Comparison of ENCODE assay signal across 9 cellular contexts in genomic region chr1:2557146-2558029, GRCh38. TPM values are rescaled to one million over a fixed set of nuclear protein-coding genes. Genes with fewer than 3 reads are reported as not detected.
DNase-seq lines count a peak whose midpoint lies in the region; ATAC-seq and TF ChIP-seq lines count a peak whose summit lies in the region.
"Had no signal": no experiment of that assay in that cellular context is flagged by ENCODE, and none has a peak within 500 bp of the region (broad histone marks: within the 10 kb centered on the region; RNA-seq: fewer than 3 reads in every experiment).

No MANE protein-coding gene starts in this region.

- no peak overlapping the region for H2AFZ ChIP-seq in PC-3 (ENCODE audit: low read length)

- BruUV-seq in Calu3 (replicated peaks; lab: Mats Ljungman, UMichigan): no TSS peak
- no TSS peak for BruUV-seq in PC-3 (replicated peaks; lab: Mats Ljungman, UMichigan)

- CTCF ChIA-PET in Calu3 (lab: Charles Lee) (no interaction called here), PC-3 (lab: Charles Lee) (interaction anchor here (0.6 kb wide), 1 partner anchor 920 kb away, joined by 6 read pairs; no protein-coding TSS in a partner anchor)

- H3K9me3 Mint-ChIP-seq in Calu3 (ENCODE audit: low read depth, unreplicated experiment): no peaks in the 10 kb centered on the region

- H3K27me3 ChIP-seq in PC-3 (ENCODE audit: low read length) (no peaks in the 10 kb centered on the region), psoas muscle (ENCODE audit: insufficient read depth in 3 of 3, low read length in 2 of 3) (peaks cover 0 to 7% (median 3%) of the 10 kb centered on the region in 3 donors)
- H3K27me3 ChIP-seq: cardiac muscle cell had no signal

- intact Hi-C loops in Calu3 (cut with micrococcal nuclease; ENCODE audit: unreplicated experiment): no loop called here
- intact Hi-C loops in PC-3 (cut with micrococcal nuclease): no loop called here
- intact Hi-C loops in psoas muscle (cut with DNase I): no loop called here

- H4K20me1 ChIP-seq in PC-3 (ENCODE audit: low read length): no peaks in the 10 kb centered on the region

- H3K4me1 Mint-ChIP-seq in Calu3 (ENCODE audit: low read depth, unreplicated experiment): peaks cover 8% of the 10 kb centered on the region

- DNase-seq in Calu3 (no peak), PC-3 (no peak), erythroblast (lab: John Stamatoyannopoulos, UW) (peak; percentile 53 to 62), psoas muscle (no peak), NCI-H2171 treated with DMSO at 0.1 percent for 48 hours (lab: John Stamatoyannopoulos, UW) (no peak), NCI-H187 treated with DMSO at 0.1 percent for 48 hours (lab: John Stamatoyannopoulos, UW) (no peak)

- peak; percentile 14 for ATAC-seq in PC-3
- no peak for ATAC-seq in psoas muscle
- no peak for ATAC-seq in GM18909 (IDR thresholded peaks at IDR 0.05; ENCODE audit: poor library complexity, unreplicated experiment)
- no peak for ATAC-seq in HG03097 (IDR thresholded peaks at IDR 0.05; ENCODE audit: low FRiP score, unreplicated experiment)

- peak overlapping the region; percentile 97 for H3K4me2 ChIP-seq in PC-3 (ENCODE audit: low read length)

- H3K9me3 ChIP-seq in PC-3 (ENCODE audit: low read length) (no peaks in the 10 kb centered on the region), psoas muscle (no peaks in the 10 kb centered on the region)

- peak overlapping the region; percentile 83 for H3K4me3 ChIP-seq in PC-3 (ENCODE audit: low read length)
- peak overlapping the region; percentile 76 for H3K4me3 ChIP-seq in psoas muscle
- H3K4me3 ChIP-seq: cardiac muscle cell had no signal

- peaks cover 31% of the 10 kb centered on the region for H3K36me3 Mint-ChIP-seq in Calu3 (ENCODE audit: insufficient read depth, unreplicated experiment)

- no peak overlapping the region for H3K9ac ChIP-seq in PC-3 (ENCODE audit: low read length)

- POLR2A ChIA-PET in PC-3 (lab: Charles Lee; ENCODE audit: unreplicated experiment): no interaction called here

- no peaks in the 10 kb centered on the region for H3K79me2 ChIP-seq in PC-3 (ENCODE audit: low read length)

- TF ChIP-seq POLR2A in erythroblast (IDR thresholded peaks at IDR 0.05; ENCODE audit: low read length): no peak

- H3K4me1 ChIP-seq in PC-3 (ENCODE audit: insufficient read depth, low read length) (peaks cover 15% of the 10 kb centered on the region), psoas muscle (no peaks in the 10 kb centered on the region)

- H3K27ac ChIP-seq in PC-3 (ENCODE audit: low read length) (no peak overlapping the region), psoas muscle (peak overlapping the region; percentile 74)
- H3K27ac ChIP-seq: cardiac muscle cell had no signal

- peak overlapping the region; percentile 95 for H3K27ac Mint-ChIP-seq in Calu3 (ENCODE audit: unreplicated experiment)

- 57 to 73% (median 64%) methylated on average over 20 to 21 of the region's 21 CpGs for WGBS in psoas muscle, 3 donors

- TF ChIP-seq CTCF in Calu3 (IDR thresholded peaks at IDR 0.05; ENCODE audit: unreplicated experiment) (peak; percentile 13), PC-3 (conservative IDR thresholded peaks at IDR 0.05; ENCODE audit: low read depth, low read length) (no peak), psoas muscle (IDR thresholded peaks at IDR 0.05) (no peak)

- peak overlapping the region; percentile 90 for H3K4me3 Mint-ChIP-seq in Calu3 (ENCODE audit: low read depth, unreplicated experiment)

- no peaks in the 10 kb centered on the region for H3K36me3 ChIP-seq in PC-3 (ENCODE audit: low read depth, low read length)
- no peaks in the 10 kb centered on the region for H3K36me3 ChIP-seq in psoas muscle (ENCODE audit: insufficient read depth in 1 of 2, low read depth in 1 of 2)
- H3K36me3 ChIP-seq: cardiac muscle cell had no signal

- no peaks in the 10 kb centered on the region for H3F3A ChIP-seq in PC-3 (ENCODE audit: low read length, unreplicated experiment)

- no peaks in the 10 kb centered on the region for H3K9me2 ChIP-seq in PC-3 (replicated peaks; ENCODE audit: low read length)

- no peaks in the 10 kb centered on the region for H3K27me3 Mint-ChIP-seq in Calu3 (ENCODE audit: unreplicated experiment)

RNA-seq across cellular contexts. Expression of gene TNFRSF14, which starts 1.2 kb away (rescaled TPM):
- 24.4 and 33.4 TPM in 2 replicates for total RNA-seq in Calu3 (2022)
- 21.1 and 25.5 TPM in 2 replicates for total RNA-seq in PC-3 (2014; rRNA removed)
- 10 to 100 TPM in 2 of 4 donors, 1 to 10 TPM in 2; 6.2 to 10.6 (median 8.9) TPM for total RNA-seq in psoas muscle
- 10 to 100 TPM in 1 of 3 donors, 1 to 10 TPM in 2; 6.6 to 10.8 (median 8.2) TPM for polyA plus RNA-seq in psoas muscle

RNA-seq across cellular contexts. Expression of gene HES5, which starts 27.3 kb away (rescaled TPM):
- total RNA-seq in Calu3 (2022) (not detected in 2 replicates), PC-3 (2014; rRNA removed) (0.84 and 1.8 TPM in 2 replicates), psoas muscle (under 1 TPM; 0.18 to 0.77 (median 0.45) TPM)
- under 1 TPM in 2 of 3 donors, not detected in 1; 0.13 to 0.14 TPM for polyA plus RNA-seq in psoas muscle
- total RNA-seq: cardiac muscle cell had no signal
- polyA plus RNA-seq: cardiac muscle cell had no signal

RNA-seq across cellular contexts. Expression of gene PRXL2B, which starts 29.2 kb away (rescaled TPM):
- total RNA-seq in Calu3 (2022) (31.0 and 51.5 TPM in 2 replicates), PC-3 (2014; rRNA removed) (75.0 and 85.0 TPM in 2 replicates), psoas muscle (1 to 10 TPM in 3 of 4 donors, under 1 TPM in 1; 0.97 to 3.9 (median 3.1) TPM)
- 1 to 10 TPM; 1.8 to 3.0 (median 2.6) TPM for polyA plus RNA-seq in psoas muscle

RNA-seq across cellular contexts. Expression of gene PANK4, which starts 31.0 kb away (rescaled TPM):
- total RNA-seq in Calu3 (2022) (24.4 and 24.7 TPM in 2 replicates), PC-3 (2014; rRNA removed) (69.4 and 86.9 TPM in 2 replicates), psoas muscle (10 to 100 TPM; 29.0 to 45.1 (median 35.3) TPM)
- polyA plus RNA-seq in psoas muscle: 10 to 100 TPM; 30.3 to 32.4 (median 31.9) TPM

Comparison
In these comparisons a context has a peak if more than half of its experiments do, and no peak if none do; other contexts are left out.
1. DNase-seq: peak in erythroblast (2 of 2); none in Calu3 (single experiment), PC-3 (single experiment), psoas muscle (0 of 2), NCI-H2171 treated with DMSO at 0.1 percent for 48 hours (single experiment) and NCI-H187 treated with DMSO at 0.1 percent for 48 hours (single experiment).